Comparison of ENCODE assay signal across 9 cellular contexts in the genomic region with DNA sequence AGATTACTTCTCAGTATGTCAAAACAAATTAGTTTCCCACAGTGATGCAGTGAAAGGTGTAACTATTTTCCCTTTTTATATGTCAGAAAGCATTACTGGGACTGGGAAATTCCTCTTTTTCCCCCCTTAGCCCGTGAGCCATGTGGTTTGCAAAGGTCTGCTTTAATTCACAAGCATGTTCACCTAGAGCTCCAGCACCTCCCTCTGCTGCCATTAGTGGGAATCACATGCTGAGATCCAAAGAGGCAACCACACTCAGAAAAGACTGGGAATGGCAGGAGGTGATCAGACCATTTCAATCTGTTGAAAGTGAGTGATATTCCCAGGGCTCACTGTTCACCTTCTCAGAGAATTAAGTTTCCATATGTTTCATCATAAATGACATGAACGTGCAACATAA.
DNase-seq lines count a peak whose midpoint lies in the region; ATAC-seq and TF ChIP-seq lines count a peak whose summit lies in the region.
"Had no signal": no experiment of that assay in that cellular context is flagged by ENCODE, and none has a peak within 500 bp of the region (broad histone marks: within the 10 kb centered on the region; RNA-seq: fewer than 3 reads in every experiment).

No MANE protein-coding gene starts in this region.

- no peak for ATAC-seq in GM19455 (IDR thresholded peaks at IDR 0.05; ENCODE audit: unreplicated experiment)

- DNase-seq in EL (peak; percentile 29), LoVo (ENCODE audit: low spot score) (peak; percentile 21), astrocyte of the cerebellum (ENCODE audit: low read depth) (peak; percentile 22), midbrain (lab: John Stamatoyannopoulos, UW) (peak; percentile 3), epidermal melanocyte (ENCODE audit: insufficient read length, low spot score) (no peak), DMS153 (lab: John Stamatoyannopoulos, UW) (no peak), GM19240 (ENCODE audit: insufficient read length, low spot score) (no peak)
- DNase-seq: activated naive CD4-positive, alpha-beta T cell treated with anti-CD3 and anti-CD28 coated beads for 36 hours had no signal

- no peak overlapping the region for H3K4me3 ChIP-seq in astrocyte of the cerebellum (ENCODE audit: low read depth, low read length)

- peak; percentile 81 for TF ChIP-seq CTCF in astrocyte of the cerebellum (IDR thresholded peaks at IDR 0.05; ENCODE audit: low read depth, low read length, missing control alignments)

- in situ Hi-C loops in astrocyte of the cerebellum (cut with HindIII; ENCODE audit: low sequenced_read_pairs) = loop anchor here (25.0 kb wide), 1 partner anchor 625 kb away; no protein-coding TSS in a partner anchor

Comparison
In these comparisons a context has a peak if more than half of its experiments do, and no peak if none do; other contexts are left out.
1. DNase-seq: peak in EL (single experiment), LoVo (single experiment), astrocyte of the cerebellum (single experiment) and midbrain (single experiment); none in epidermal melanocyte (single experiment), DMS153 (single experiment) and GM19240 (single experiment).